ENCODE assay signal across 17 cellular contexts in genomic region chr7:22647451-22648257, GRCh38.
A peak's percentile ranks its signal among the peaks of the same experiment; 100 is the strongest.
DNase-seq lines count a peak whose midpoint lies in the region; ATAC-seq and TF ChIP-seq lines count a peak whose summit lies in the region.
"Had no signal": no experiment of that assay in that cellular context is flagged by ENCODE, and none has a peak within 500 bp of the region (broad histone marks: within the 10 kb centered on the region; RNA-seq: fewer than 3 reads in every experiment).

No MANE protein-coding gene starts in this region.

- no peaks in the 10 kb centered on the region for H3K27me3 ChIP-seq in body of pancreas
- H3K27me3 ChIP-seq in Caco-2 (replicated peaks; ENCODE audit: control insufficient read depth, insufficient read depth, low read length) = no peaks in the 10 kb centered on the region
- H3K27me3 ChIP-seq: tibial artery had no signal

- H3K36me3 ChIP-seq in body of pancreas (replicated peaks in 1 of 2; ENCODE audit: insufficient read depth in 1 of 2, low read depth in 2 of 2) (no peaks in the 10 kb centered on the region), Caco-2 (ENCODE audit: control insufficient read depth, insufficient read depth, low read length) (no peaks in the 10 kb centered on the region)
- H3K36me3 ChIP-seq: tibial artery had no signal

- CTCF ChIA-PET in Caco-2 (lab: Charles Lee) = no interaction called here

- H3K36me3 Mint-ChIP-seq in Caco-2 (ENCODE audit: insufficient read depth, unreplicated experiment) = peaks cover 6% of the 10 kb centered on the region

- no peak overlapping the region for H3K4me3 ChIP-seq in body of pancreas
- no peak overlapping the region for H3K4me3 ChIP-seq in Caco-2 (ENCODE audit: low read depth, low read length)
- H3K4me3 ChIP-seq: coronary artery, tibial artery had no signal

- no TSS peak for BruUV-seq in Caco-2 (replicated peaks; lab: Mats Ljungman, UMichigan)

- H3K9me3 Mint-ChIP-seq in Caco-2 (ENCODE audit: unreplicated experiment) = peaks cover 75% of the 10 kb centered on the region

- TF ChIP-seq CTCF in body of pancreas (IDR thresholded peaks at IDR 0.05) = no peak
- no peak for TF ChIP-seq CTCF in Caco-2 (IDR thresholded peaks at IDR 0.05; ENCODE audit: insufficient read depth in 1 of 2, low read depth in 1 of 2, low read length in 1 of 2, severe bottlenecking in 1 of 2, unreplicated experiment in 1 of 2)

- intact Hi-C loops in body of pancreas (cut with DNase I) = no loop called here
- intact Hi-C loops in Caco-2 (cut with micrococcal nuclease; ENCODE audit: unreplicated experiment) = no loop called here
- intact Hi-C loops in left colon (cut with DNase I, micrococcal nuclease) = no loop called here

- no peaks in the 10 kb centered on the region for H3K27me3 Mint-ChIP-seq in Caco-2 (ENCODE audit: insufficient read depth, unreplicated experiment)

- no peak for TF ChIP-seq POLR2A in body of pancreas (IDR thresholded peaks at IDR 0.05)

- WGBS in body of pancreas, 2 donors = 43 to 50% methylated on average over 3 of the region's 3 CpGs

- POLR2A ChIA-PET in Caco-2 (lab: Charles Lee) = no interaction called here

- DNase-seq in AG08396 (ENCODE audit: low spot score) = peak; percentile 48
- peak; percentile 95 for DNase-seq in LHCN-M2 (ENCODE audit: low read depth)
- DNase-seq in body of pancreas = no peak
- DNase-seq in kidney tubule cell (ENCODE audit: low spot score) = peak; percentile 97
- DNase-seq in Caco-2 = no peak
- no peak for DNase-seq in left colon
- DNase-seq in mesenteric fat pad (ENCODE audit: low spot score) = no peak
- DNase-seq: activated CD4-positive, alpha-beta T cell treated with anti-CD3 and anti-CD28 coated beads, Interleukin-2, amount 10 ng/mL, durations not matched to agents 7 days and 5 days; activated effector memory CD4-positive, alpha-beta T cell treated with anti-CD3 and anti-CD28 coated beads, Interleukin-2, amount 50 U/mL, for 16 hours; CD4-positive, alpha-beta T cell; MM.1S; NCI-H446; right cardiac atrium; Right ventricle myocardium superior; tibial artery had no signal

- peak overlapping the region in 1 of 4 donors; percentile 8 for H3K27ac ChIP-seq in body of pancreas
- H3K27ac ChIP-seq: coronary artery, tibial artery had no signal

- peaks cover 0 to 10% (median 0%) of the 10 kb centered on the region in 3 donors for H3K9me3 ChIP-seq in body of pancreas
- peaks cover 28% of the 10 kb centered on the region for H3K9me3 ChIP-seq in Caco-2

- no peak overlapping the region for H3K4me3 Mint-ChIP-seq in Caco-2 (ENCODE audit: unreplicated experiment)
- H3K4me3 Mint-ChIP-seq: activated CD4-positive, alpha-beta T cell treated with anti-CD3 and anti-CD28 coated beads, Interleukin-2, amount 10 ng/mL, durations not matched to agents 7 days and 5 days; CD4-positive, alpha-beta T cell had no signal

- H3K4me1 ChIP-seq in body of pancreas (no peaks in the 10 kb centered on the region), Caco-2 (no peaks in the 10 kb centered on the region; the same call in none of the 2 replicates)

- no peak overlapping the region for H3K27ac Mint-ChIP-seq in Caco-2 (ENCODE audit: unreplicated experiment)
- H3K27ac Mint-ChIP-seq: activated CD4-positive, alpha-beta T cell treated with anti-CD3 and anti-CD28 coated beads, Interleukin-2, amount 10 ng/mL, durations not matched to agents 7 days and 5 days; CD4-positive, alpha-beta T cell had no signal

- ATAC-seq in body of pancreas (peak; percentile 50), GM19455 (IDR thresholded peaks at IDR 0.05; ENCODE audit: unreplicated experiment) (no peak), left colon (no peak)

- no peaks in the 10 kb centered on the region for H3K4me1 Mint-ChIP-seq in Caco-2 (ENCODE audit: low read depth, unreplicated experiment)
- H3K4me1 Mint-ChIP-seq: activated CD4-positive, alpha-beta T cell treated with anti-CD3 and anti-CD28 coated beads, Interleukin-2, amount 10 ng/mL, durations not matched to agents 7 days and 5 days had no signal

Comparison
In these comparisons a context has a peak if more than half of its experiments do, and no peak if none do; other contexts are left out.
1. DNase-seq: peak in AG08396 (single experiment), LHCN-M2 (single experiment) and kidney tubule cell (single experiment); none in body of pancreas (0 of 4), Caco-2 (0 of 2), left colon (0 of 2) and mesenteric fat pad (single experiment).